1 cellular context compared by ENCODE assay signal in the genomic region with DNA sequence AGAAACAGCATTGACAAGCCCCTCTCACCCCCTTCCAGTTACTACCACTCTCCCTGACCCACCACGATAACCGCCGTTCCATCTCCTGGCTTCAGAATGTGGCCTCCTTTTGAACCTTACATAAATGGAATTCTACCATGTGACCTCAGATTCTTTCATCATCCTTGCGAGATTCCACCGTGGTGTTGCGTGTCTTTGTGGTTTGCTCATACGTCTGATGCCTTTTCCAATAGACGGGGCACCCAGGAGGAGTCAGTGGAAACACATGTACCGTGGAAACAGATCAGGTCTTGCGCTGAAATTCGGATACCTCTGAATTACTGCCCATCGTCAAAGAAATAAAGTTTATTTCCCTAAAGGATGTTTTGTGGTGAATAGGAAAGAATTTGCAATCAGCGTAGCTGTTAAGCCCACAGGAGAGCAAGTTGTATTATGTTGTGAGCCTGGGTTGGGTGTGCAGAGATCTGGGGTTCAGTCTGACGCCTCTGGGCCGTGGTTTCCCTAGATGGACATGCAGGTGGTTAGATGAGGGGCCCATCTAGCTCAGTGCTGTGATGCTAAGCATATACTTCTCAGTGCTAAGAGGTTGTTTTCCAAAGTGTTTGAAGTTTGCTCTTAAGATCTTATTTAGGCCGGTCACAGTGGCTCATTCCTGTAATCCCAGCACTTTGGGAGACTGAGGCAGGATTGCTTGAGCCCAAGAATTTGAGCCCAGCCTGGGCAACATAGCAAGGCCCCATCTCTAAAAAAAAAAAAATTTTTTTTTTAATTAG.
TF ChIP-seq lines count a peak whose summit lies in the region.

No MANE protein-coding gene starts in this region.

TF ChIP-seq in H1, 55 proteins besides CTCF, POLR2A, EP300 and RAD21:
- TF ChIP-seq RBBP5 (IDR thresholded peaks at IDR 0.05; ENCODE audit: borderline replicate concordance, low read depth, low read length) (no peak), SRF (IDR thresholded peaks at IDR 0.05; ENCODE audit: low read depth, low read length) (no peak), BCL11A (IDR thresholded peaks at IDR 0.05; ENCODE audit: low read depth in 2 of 2, low read length in 2 of 2) (no peak), RFX5 (IDR thresholded peaks at IDR 0.05; ENCODE audit: borderline replicate concordance, low read depth, low read length) (no peak), TBP (IDR thresholded peaks at IDR 0.05; ENCODE audit: low read depth, low read length) (no peak), CTBP2 (IDR thresholded peaks at IDR 0.05; ENCODE audit: borderline replicate concordance, insufficient read depth, insufficient read length, low read length) (no peak), TEAD4 (IDR thresholded peaks at IDR 0.05; ENCODE audit: low read depth, low read length) (no peak)
- TF ChIP-seq, protein P1, sequence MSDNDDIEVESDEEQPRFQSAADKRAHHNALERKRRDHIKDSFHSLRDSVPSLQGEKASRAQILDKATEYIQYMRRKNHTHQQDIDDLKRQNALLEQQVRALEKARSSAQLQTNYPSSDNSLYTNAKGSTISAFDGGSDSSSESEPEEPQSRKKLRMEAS (IDR thresholded peaks at IDR 0.05) = no peak
